2 cellular contexts compared by ENCODE assay signal in the genomic region with DNA sequence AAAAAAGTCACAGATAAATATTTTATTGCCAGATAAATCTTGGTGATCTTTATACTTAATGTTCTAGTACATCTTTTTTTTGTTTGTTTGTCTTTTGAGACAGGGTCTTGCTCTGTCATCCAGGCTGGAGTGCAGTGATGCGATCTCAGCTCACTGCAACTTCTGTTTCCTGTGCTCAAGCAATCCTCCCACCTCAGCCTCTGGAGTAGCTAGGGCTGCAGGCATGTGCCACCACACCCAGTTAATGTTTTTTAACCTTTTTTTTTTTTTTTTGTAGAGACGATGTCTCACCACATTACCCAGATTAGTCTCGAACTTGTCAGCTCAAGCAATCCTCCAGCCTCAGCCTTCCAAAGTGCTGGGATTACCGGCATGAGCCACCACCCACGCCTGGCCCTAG.
TF ChIP-seq lines count a peak whose summit lies in the region.

No MANE protein-coding gene starts in this region.

TF ChIP-seq in SK-N-SH, 30 proteins besides CTCF, POLR2A, EP300 and RAD21 (continued from another document):
- TF ChIP-seq TEAD4 (IDR thresholded peaks at IDR 0.05; ENCODE audit: borderline replicate concordance, insufficient read depth) (no peak), RXRA (IDR thresholded peaks at IDR 0.05; ENCODE audit: borderline replicate concordance, low read depth) (no peak), TAF1 (IDR thresholded peaks at IDR 0.05; ENCODE audit: borderline replicate concordance, low read depth, low read length) (no peak), GATA2 (CRISPR knock-in tag; IDR thresholded peaks at IDR 0.05) (no peak), EZH2phosphoT487 (IDR thresholded peaks at IDR 0.05; ENCODE audit: borderline replicate concordance, low read depth) (no peak)
- TF ChIP-seq, protein P1, sequence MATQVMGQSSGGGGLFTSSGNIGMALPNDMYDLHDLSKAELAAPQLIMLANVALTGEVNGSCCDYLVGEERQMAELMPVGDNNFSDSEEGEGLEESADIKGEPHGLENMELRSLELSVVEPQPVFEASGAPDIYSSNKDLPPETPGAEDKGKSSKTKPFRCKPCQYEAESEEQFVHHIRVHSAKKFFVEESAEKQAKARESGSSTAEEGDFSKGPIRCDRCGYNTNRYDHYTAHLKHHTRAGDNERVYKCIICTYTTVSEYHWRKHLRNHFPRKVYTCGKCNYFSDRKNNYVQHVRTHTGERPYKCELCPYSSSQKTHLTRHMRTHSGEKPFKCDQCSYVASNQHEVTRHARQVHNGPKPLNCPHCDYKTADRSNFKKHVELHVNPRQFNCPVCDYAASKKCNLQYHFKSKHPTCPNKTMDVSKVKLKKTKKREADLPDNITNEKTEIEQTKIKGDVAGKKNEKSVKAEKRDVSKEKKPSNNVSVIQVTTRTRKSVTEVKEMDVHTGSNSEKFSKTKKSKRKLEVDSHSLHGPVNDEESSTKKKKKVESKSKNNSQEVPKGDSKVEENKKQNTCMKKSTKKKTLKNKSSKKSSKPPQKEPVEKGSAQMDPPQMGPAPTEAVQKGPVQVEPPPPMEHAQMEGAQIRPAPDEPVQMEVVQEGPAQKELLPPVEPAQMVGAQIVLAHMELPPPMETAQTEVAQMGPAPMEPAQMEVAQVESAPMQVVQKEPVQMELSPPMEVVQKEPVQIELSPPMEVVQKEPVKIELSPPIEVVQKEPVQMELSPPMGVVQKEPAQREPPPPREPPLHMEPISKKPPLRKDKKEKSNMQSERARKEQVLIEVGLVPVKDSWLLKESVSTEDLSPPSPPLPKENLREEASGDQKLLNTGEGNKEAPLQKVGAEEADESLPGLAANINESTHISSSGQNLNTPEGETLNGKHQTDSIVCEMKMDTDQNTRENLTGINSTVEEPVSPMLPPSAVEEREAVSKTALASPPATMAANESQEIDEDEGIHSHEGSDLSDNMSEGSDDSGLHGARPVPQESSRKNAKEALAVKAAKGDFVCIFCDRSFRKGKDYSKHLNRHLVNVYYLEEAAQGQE (IDR thresholded peaks at IDR 0.05; ENCODE audit: low read depth, low read length): no peak
- TF ChIP-seq, protein P2, sequence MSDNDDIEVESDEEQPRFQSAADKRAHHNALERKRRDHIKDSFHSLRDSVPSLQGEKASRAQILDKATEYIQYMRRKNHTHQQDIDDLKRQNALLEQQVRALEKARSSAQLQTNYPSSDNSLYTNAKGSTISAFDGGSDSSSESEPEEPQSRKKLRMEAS (IDR thresholded peaks at IDR 0.05; ENCODE audit: low read depth): no peak

TF ChIP-seq in SK-N-SH treated with all-trans-retinoic acid at 6 μM for 48 hours, 23 proteins besides CTCF, POLR2A, EP300 and RAD21 (continued from another document):
- TF ChIP-seq, protein P3, sequence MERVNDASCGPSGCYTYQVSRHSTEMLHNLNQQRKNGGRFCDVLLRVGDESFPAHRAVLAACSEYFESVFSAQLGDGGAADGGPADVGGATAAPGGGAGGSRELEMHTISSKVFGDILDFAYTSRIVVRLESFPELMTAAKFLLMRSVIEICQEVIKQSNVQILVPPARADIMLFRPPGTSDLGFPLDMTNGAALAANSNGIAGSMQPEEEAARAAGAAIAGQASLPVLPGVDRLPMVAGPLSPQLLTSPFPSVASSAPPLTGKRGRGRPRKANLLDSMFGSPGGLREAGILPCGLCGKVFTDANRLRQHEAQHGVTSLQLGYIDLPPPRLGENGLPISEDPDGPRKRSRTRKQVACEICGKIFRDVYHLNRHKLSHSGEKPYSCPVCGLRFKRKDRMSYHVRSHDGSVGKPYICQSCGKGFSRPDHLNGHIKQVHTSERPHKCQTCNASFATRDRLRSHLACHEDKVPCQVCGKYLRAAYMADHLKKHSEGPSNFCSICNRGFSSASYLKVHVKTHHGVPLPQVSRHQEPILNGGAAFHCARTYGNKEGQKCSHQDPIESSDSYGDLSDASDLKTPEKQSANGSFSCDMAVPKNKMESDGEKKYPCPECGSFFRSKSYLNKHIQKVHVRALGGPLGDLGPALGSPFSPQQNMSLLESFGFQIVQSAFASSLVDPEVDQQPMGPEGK (CRISPR knock-in tag; IDR thresholded peaks at IDR 0.05; ENCODE audit: borderline replicate concordance): no peak
- no peak for TF ChIP-seq ISL1 (CRISPR knock-in tag; IDR thresholded peaks at IDR 0.05)
- no peak for TF ChIP-seq ZNF8 (CRISPR knock-in tag; IDR thresholded peaks at IDR 0.05)
- TF ChIP-seq, protein P4, sequence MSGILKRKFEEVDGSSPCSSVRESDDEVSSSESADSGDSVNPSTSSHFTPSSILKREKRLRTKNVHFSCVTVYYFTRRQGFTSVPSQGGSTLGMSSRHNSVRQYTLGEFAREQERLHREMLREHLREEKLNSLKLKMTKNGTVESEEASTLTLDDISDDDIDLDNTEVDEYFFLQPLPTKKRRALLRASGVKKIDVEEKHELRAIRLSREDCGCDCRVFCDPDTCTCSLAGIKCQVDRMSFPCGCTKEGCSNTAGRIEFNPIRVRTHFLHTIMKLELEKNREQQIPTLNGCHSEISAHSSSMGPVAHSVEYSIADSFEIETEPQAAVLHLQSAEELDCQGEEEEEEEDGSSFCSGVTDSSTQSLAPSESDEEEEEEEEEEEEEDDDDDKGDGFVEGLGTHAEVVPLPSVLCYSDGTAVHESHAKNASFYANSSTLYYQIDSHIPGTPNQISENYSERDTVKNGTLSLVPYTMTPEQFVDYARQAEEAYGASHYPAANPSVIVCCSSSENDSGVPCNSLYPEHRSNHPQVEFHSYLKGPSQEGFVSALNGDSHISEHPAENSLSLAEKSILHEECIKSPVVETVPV (CRISPR knock-in tag; IDR thresholded peaks at IDR 0.05): no peak
